In the genomic region with DNA sequence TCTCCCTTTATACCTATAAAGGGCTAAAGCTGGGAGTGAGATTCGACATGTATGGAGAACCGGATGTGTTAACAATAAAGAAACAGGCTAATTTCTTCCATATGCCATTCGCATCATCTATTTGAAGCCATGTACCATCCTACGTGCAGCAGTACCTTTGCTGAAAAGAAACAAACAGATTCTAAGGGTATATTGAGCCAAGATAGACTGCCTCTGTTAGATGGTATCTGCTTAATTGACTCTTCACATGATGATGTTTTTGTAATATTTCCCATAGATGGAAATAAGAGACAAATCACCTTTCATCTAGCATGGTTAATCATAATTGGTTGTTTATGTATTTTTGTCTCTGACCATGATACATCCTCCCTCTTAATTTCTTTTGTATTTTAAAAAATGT, we compare ENCODE assay signal across 4 cellular contexts. TPM values are rescaled to one million over a fixed set of nuclear protein-coding genes. Genes with fewer than 3 reads are reported as not detected.
"Had no signal": no experiment of that assay in that cellular context is flagged by ENCODE, and none has a peak within 500 bp of the region (broad histone marks: within the 10 kb centered on the region; RNA-seq: fewer than 3 reads in every experiment).

No MANE protein-coding gene starts in this region.

- H3K4me3 ChIP-seq: GM12878 had no signal

- DNase-seq: GDM1, GF-D8 had no signal

- ATAC-seq: GM12878 had no signal

RNA-seq across cellular contexts. Expression of a gene that starts 32.1 kb away (rescaled TPM):
- total RNA-seq: G401, GM12878 had no signal
- polyA plus RNA-seq: GM12878 had no signal
